Comparison of ENCODE assay signal across 28 cellular contexts in genomic region chr2:197924483-197924882, GRCh38.
"Had no signal": no experiment of that assay in that cellular context is flagged by ENCODE, and none has a peak within 500 bp of the region (broad histone marks: within the 10 kb centered on the region; RNA-seq: fewer than 3 reads in every experiment).

No MANE protein-coding gene starts in this region.

- H3K9me3 ChIP-seq: ascending aorta, breast epithelium, esophagus muscularis mucosa, gastrocnemius medialis, heart right ventricle had no signal

- H3K27me3 ChIP-seq: ascending aorta, breast epithelium, dorsolateral prefrontal cortex, esophagus muscularis mucosa, foreskin keratinocyte, gastrocnemius medialis, heart right ventricle had no signal

- H3K36me3 ChIP-seq: ascending aorta, breast epithelium, cardiac muscle cell, esophagus muscularis mucosa, gastrocnemius medialis, heart right ventricle had no signal

- H3K27ac ChIP-seq: ascending aorta, breast epithelium, cardiac muscle cell, coronary artery, foreskin keratinocyte had no signal

- ATAC-seq: activated CD4-positive, alpha-beta T cell treated with anti-CD3 and anti-CD28 coated beads for 36 hours; activated naive CD4-positive, alpha-beta T cell treated with anti-CD3 and anti-CD28 coated beads, Interleukin-2, amount 50 U/mL, for 72 hours; activated T-cell treated with anti-CD3 and anti-CD28 coated beads, Interleukin-2, amount 50 U/mL, for 72 hours; foreskin keratinocyte; gastrocnemius medialis had no signal

- H3K4me3 ChIP-seq: ascending aorta, breast epithelium, cardiac muscle cell, coronary artery, dorsolateral prefrontal cortex, esophagus muscularis mucosa, gastrocnemius medialis, heart right ventricle had no signal

- H3K4me1 ChIP-seq: breast epithelium, foreskin keratinocyte had no signal

- DNase-seq: activated CD4-positive, alpha-beta memory T cell treated with anti-CD3 and anti-CD28 coated beads, Interleukin-2, amount 10 ng/mL, durations not matched to agents 7 days and 5 days; activated CD4-positive, alpha-beta T cell treated with anti-CD3 and anti-CD28 coated beads for 36 hours; activated CD4-positive, alpha-beta T cell treated with anti-CD3 and anti-CD28 coated beads, Interleukin-2, amount 10 ng/mL, durations not matched to agents 24 days and 14 days; activated CD4-positive, alpha-beta T cell treated with anti-CD3 and anti-CD28 coated beads, Interleukin-2, amount 50 U/mL, for 4 hours; activated CD4-positive, CD25-positive, alpha-beta regulatory T cell; activated CD4-positive, CD25-positive, alpha-beta regulatory T cell treated with anti-CD3 and anti-CD28 coated beads, Interleukin-2, amount 50 U/mL, for 72 hours; activated CD8-positive, alpha-beta memory T cell treated with anti-CD3 and anti-CD28 coated beads, Interleukin-2, amount 50 U/mL, for 48 hours; activated gamma-delta T cell; activated naive CD4-positive, alpha-beta T cell; activated naive CD4-positive, alpha-beta T cell treated with anti-CD3 and anti-CD28 coated beads, Interleukin-2, amount 10 ng/mL, durations not matched to agents 7 days and 5 days; activated naive CD8-positive, alpha-beta T cell treated with anti-CD3 and anti-CD28 coated beads, Interleukin-2, amount 10 ng/mL, durations not matched to agents 7 days and 5 days; activated T-cell treated with anti-CD3 and anti-CD28 coated beads for 4 hours; activated T-cell treated with anti-CD3 and anti-CD28 coated beads, Interleukin-2, amount 50 U/mL, for 24 hours; activated T-cell treated with anti-CD3 and anti-CD28 coated beads, Interleukin-2, amount 50 U/mL, for 72 hours; dorsolateral prefrontal cortex; effector memory CD4-positive, alpha-beta T cell; endodermal cell; erythroblast; foreskin keratinocyte; gastrocnemius medialis; heart right ventricle; T-helper 2 cell had no signal
